ENCODE assay signal across 9 cellular contexts in genomic region chr6:156731436-156731835, GRCh38. TPM values are rescaled to one million over a fixed set of nuclear protein-coding genes. Genes with fewer than 3 reads are reported as not detected.
DNase-seq lines count a peak whose midpoint lies in the region; ATAC-seq and TF ChIP-seq lines count a peak whose summit lies in the region.
"Had no signal": no experiment of that assay in that cellular context is flagged by ENCODE, and none has a peak within 500 bp of the region (broad histone marks: within the 10 kb centered on the region; RNA-seq: fewer than 3 reads in every experiment).

No MANE protein-coding gene starts in this region.

- no peaks in the 10 kb centered on the region for H3K4me1 ChIP-seq in heart right ventricle

- WGBS in heart right ventricle, 2 donors = 89 to 91% methylated on average over 4 of the region's 4 CpGs

- intact Hi-C loops in heart right ventricle (cut with DNase I) = loop anchor here in 1 of 10 donors (10.0 kb wide), 1 partner anchor 1197 kb away; no protein-coding TSS in a partner anchor

- H3K36me3 ChIP-seq in heart right ventricle = no peaks in the 10 kb centered on the region

- DNase-seq in GM03348 (ENCODE audit: low spot score) (peak; percentile 48), NCI-H1417 treated with DMSO at 0.1 percent for 48 hours (lab: John Stamatoyannopoulos, UW) (peak; percentile 91), neural crest cell (ENCODE audit: low read depth, low spot score) (no peak), heart right ventricle (no peak)
- DNase-seq in stimulated activated CD4-positive, alpha-beta T cell treated with anti-CD3 and anti-CD28 coated beads, Interleukin-2, amount 100 ng/mL, for 48 hours = no peak
- DNase-seq: dorsolateral prefrontal cortex had no signal

- no peaks in the 10 kb centered on the region for H3K27me3 Mint-ChIP-seq in activated T-helper 17 cell treated with anti-CD3 and anti-CD28 coated beads, Interleukin-2, amount 50 U/mL, for 72 hours
- H3K27me3 Mint-ChIP-seq in neural crest cell (ENCODE audit: low read depth) = no peaks in the 10 kb centered on the region

- no peak overlapping the region for H3K4me3 ChIP-seq in heart right ventricle
- H3K4me3 ChIP-seq: dorsolateral prefrontal cortex had no signal

- no peaks in the 10 kb centered on the region for H3K4me1 Mint-ChIP-seq in activated T-helper 17 cell treated with anti-CD3 and anti-CD28 coated beads, Interleukin-2, amount 50 U/mL, for 72 hours
- peaks cover 12% of the 10 kb centered on the region for H3K4me1 Mint-ChIP-seq in neural crest cell

- ATAC-seq in activated T-helper 17 cell treated with anti-CD3 and anti-CD28 coated beads, Interleukin-2, amount 50 U/mL, for 72 hours (replicated peaks) = peak; percentile 78
- ATAC-seq in heart right ventricle (no peak), GM21717 (IDR thresholded peaks at IDR 0.05; ENCODE audit: unreplicated experiment) (no peak)

- H3K9me3 ChIP-seq in heart right ventricle = no peaks in the 10 kb centered on the region

- no peak overlapping the region for H3K4me3 Mint-ChIP-seq in activated T-helper 17 cell treated with anti-CD3 and anti-CD28 coated beads, Interleukin-2, amount 50 U/mL, for 72 hours
- H3K4me3 Mint-ChIP-seq in neural crest cell = no peak overlapping the region
- H3K4me3 Mint-ChIP-seq: T-helper 2 cell treated with Interferon-gamma antibody and Interleukin-4, amounts not matched to agents 5 μg/mL and 100 μg/mL, for 36 hours had no signal

- no peaks in the 10 kb centered on the region for H3K9me3 Mint-ChIP-seq in activated T-helper 17 cell treated with anti-CD3 and anti-CD28 coated beads, Interleukin-2, amount 50 U/mL, for 72 hours
- no peaks in the 10 kb centered on the region for H3K9me3 Mint-ChIP-seq in neural crest cell
- H3K9me3 Mint-ChIP-seq: T-helper 2 cell treated with Interferon-gamma antibody and Interleukin-4, amounts not matched to agents 5 μg/mL and 100 μg/mL, for 36 hours had no signal

- TF ChIP-seq CTCF in neural crest cell (conservative IDR thresholded peaks at IDR 0.05) = no peak
- no peak for TF ChIP-seq CTCF in heart right ventricle (IDR thresholded peaks at IDR 0.05)

- H3K36me3 Mint-ChIP-seq in activated T-helper 17 cell treated with anti-CD3 and anti-CD28 coated beads, Interleukin-2, amount 50 U/mL, for 72 hours (ENCODE audit: low read depth) = no peaks in the 10 kb centered on the region
- no peaks in the 10 kb centered on the region for H3K36me3 Mint-ChIP-seq in neural crest cell (ENCODE audit: low read depth)

- no peak overlapping the region for H3K27ac Mint-ChIP-seq in activated T-helper 17 cell treated with anti-CD3 and anti-CD28 coated beads, Interleukin-2, amount 50 U/mL, for 72 hours
- peak overlapping the region; percentile 4 for H3K27ac Mint-ChIP-seq in neural crest cell (ENCODE audit: unreplicated experiment)
- H3K27ac Mint-ChIP-seq: T-helper 2 cell treated with Interferon-gamma antibody and Interleukin-4, amounts not matched to agents 5 μg/mL and 100 μg/mL, for 36 hours had no signal

- no peak overlapping the region for H3K27ac ChIP-seq in heart right ventricle
- H3K27ac ChIP-seq: dorsolateral prefrontal cortex had no signal

- H3K27me3 ChIP-seq in heart right ventricle = no peaks in the 10 kb centered on the region
- H3K27me3 ChIP-seq: dorsolateral prefrontal cortex had no signal

RNA-seq across cellular contexts. Expression of gene ARID1B, which starts 45.7 kb away (rescaled TPM):
- 10 to 100 TPM; 66.7 to 67.3 TPM for total RNA-seq in activated T-helper 17 cell treated with anti-CD3 and anti-CD28 coated beads, Interleukin-2, amount 50 U/mL, for 72 hours
- total RNA-seq in neural crest cell = 101 and 102 TPM in 2 replicates
- 10 to 100 TPM; 39.0 to 63.2 (median 53.0) TPM for total RNA-seq in heart right ventricle
- polyA plus RNA-seq in heart right ventricle = 10 to 100 TPM; 11.2 to 14.5 TPM

Comparison
In these comparisons a context has a peak if more than half of its experiments do, and no peak if none do; other contexts are left out.
1. DNase-seq: peak in GM03348 (single experiment) and NCI-H1417 treated with DMSO at 0.1 percent for 48 hours (single experiment); none in neural crest cell (single experiment), heart right ventricle (0 of 2) and stimulated activated CD4-positive, alpha-beta T cell treated with anti-CD3 and anti-CD28 coated beads, Interleukin-2, amount 100 ng/mL, for 48 hours (0 of 2).